In genomic region chr6:105485456-105485855, GRCh38 we compare ENCODE assay signal across 1 cellular context.
TF ChIP-seq lines count a peak whose summit lies in the region.

No MANE protein-coding gene starts in this region.

TF ChIP-seq in WTC11, 78 proteins besides CTCF, POLR2A, EP300 and RAD21 (continued from another document):
- TF ChIP-seq AFF4 (CRISPR knock-in tag; IDR thresholded peaks at IDR 0.05; ENCODE audit: borderline replicate concordance) (no peak), NFE2L1 (CRISPR knock-in tag; IDR thresholded peaks at IDR 0.05) (no peak), ZNF263 (CRISPR knock-in tag; IDR thresholded peaks at IDR 0.05; ENCODE audit: low read depth) (no peak), ZNF425 (CRISPR knock-in tag; conservative IDR thresholded peaks at IDR 0.05) (no peak), SOX15 (CRISPR knock-in tag; IDR thresholded peaks at IDR 0.05) (no peak), NFYB (CRISPR knock-in tag; conservative IDR thresholded peaks at IDR 0.05; ENCODE audit: low read depth) (no peak), USF1 (CRISPR knock-in tag; IDR thresholded peaks at IDR 0.05) (no peak), ZBTB21 (CRISPR knock-in tag; IDR thresholded peaks at IDR 0.05; ENCODE audit: borderline replicate concordance) (no peak), GRHL2 (CRISPR knock-in tag; IDR thresholded peaks at IDR 0.05; ENCODE audit: insufficient replicate concordance, severe bottlenecking) (no peak)
TF ChIP-seq in WTC11: peak in this region for 0.
